ENCODE assay signal across 10 cellular contexts in genomic region chr20:41411458-41411857, GRCh38. TPM values are rescaled to one million over a fixed set of nuclear protein-coding genes. Genes with fewer than 3 reads are reported as not detected.
DNase-seq lines count a peak whose midpoint lies in the region; ATAC-seq, FAIRE-seq and TF ChIP-seq lines count a peak whose summit lies in the region.
"Had no signal": no experiment of that assay in that cellular context is flagged by ENCODE, and none has a peak within 500 bp of the region (broad histone marks: within the 10 kb centered on the region; RNA-seq: fewer than 3 reads in every experiment).

No MANE protein-coding gene starts in this region.

- no peak overlapping the region for H3K4me3 Mint-ChIP-seq in HFFc6

- TF ChIP-seq POLR2A in A549 (IDR thresholded peaks at IDR 0.05; ENCODE audit: low read length), result no peak
- TF ChIP-seq POLR2A in upper lobe of left lung (IDR thresholded peaks at IDR 0.05), result no peak

- peak; percentile 25 to 42; a peak in 4 of 5 replicates for TF ChIP-seq RAD21 in A549 (conservative IDR thresholded peaks at IDR 0.05 in 1 of 2, IDR thresholded peaks at IDR 0.05 in 1 of 2)

- H3K36me3 ChIP-seq in upper lobe of left lung, result peaks cover 29 to 100% (median 86%) of the 10 kb centered on the region in 4 donors

- peak overlapping the region; percentile 68 for H3K27ac Mint-ChIP-seq in HFFc6

- H3K9me3 ChIP-seq in A549 (no peaks in the 10 kb centered on the region), upper lobe of left lung (no peaks in the 10 kb centered on the region)

- H3K27ac ChIP-seq in A549 (no peak overlapping the region), upper lobe of left lung (no peak overlapping the region)

- H3K4me1 ChIP-seq in A549, result no peaks in the 10 kb centered on the region
- H3K4me1 ChIP-seq in upper lobe of left lung, result peaks cover 0 to 8% (median 6%) of the 10 kb centered on the region in 4 donors

- TF ChIP-seq CTCF in A549 (IDR thresholded peaks at IDR 0.05) (peak; percentile 56), HFFc6 (IDR thresholded peaks at IDR 0.05) (peak; percentile 79), upper lobe of left lung (IDR thresholded peaks at IDR 0.05) (peak in 3 of 6 experiments; percentile 25 to 28 (median 27))

- DNase-seq in A549 (ENCODE audit: low read depth in 1 of 2, low spot score in 1 of 2), result peak in 1 of 2 experiments; percentile 17
- peak; percentile 70 for DNase-seq in HFFc6
- peak; percentile 25 for DNase-seq in amniotic epithelial cell (ENCODE audit: low read depth)
- peak; percentile 37 for DNase-seq in iris pigment epithelial cell (ENCODE audit: low read depth)
- DNase-seq in upper lobe of left lung, result no peak
- no peak for DNase-seq in 8988T
- no peak for DNase-seq in NCI-H345 treated with DMSO at 0.1 percent for 48 hours (lab: John Stamatoyannopoulos, UW; ENCODE audit: unreplicated experiment)
- no peak for DNase-seq in effector CD8-positive, alpha-beta T cell (lab: John Stamatoyannopoulos, UW)
- DNase-seq: NCI-H146; stimulated activated CD4-positive, alpha-beta T cell treated with anti-CD3 and anti-CD28 coated beads, Interleukin-2, amount 100 ng/mL, for 24 hours had no signal

- no peaks in the 10 kb centered on the region for H3K27me3 ChIP-seq in upper lobe of left lung

- CTCF ChIA-PET in A549 (lab: Yijun Ruan, JAX), result interaction anchor here (0.6 to 2.5 kb wide), 20 partner anchors 9 to 443 kb away, joined by 3 to 11 read pairs (median 4); partner anchors contain the start of gene LPIN3

- peaks cover 4% of the 10 kb centered on the region; the same call in 1 of the 2 replicates for H3K27me3 Mint-ChIP-seq in HFFc6 (ENCODE audit: insufficient read depth)

- no peaks in the 10 kb centered on the region for H3K9me3 Mint-ChIP-seq in HFFc6

- H3K4me2 ChIP-seq in A549, result no peak overlapping the region

- POLR2A ChIA-PET in A549 (lab: Yijun Ruan, JAX), result no interaction called here

- H3K4me3 ChIP-seq in A549, result no peak overlapping the region
- H3K4me3 ChIP-seq in upper lobe of left lung, result no peak overlapping the region

- ATAC-seq in A549 (0 out of 6 replicates have a peak, but pooled peaks of 1 of the 2 experiments have one; percentile 34), upper lobe of left lung (ENCODE audit: low FRiP score in 2 of 2) (no peak)

- TF ChIP-seq EP300 in A549 (IDR thresholded peaks at IDR 0.05) (no peak), upper lobe of left lung (IDR thresholded peaks at IDR 0.05) (no peak)

- H3K4me1 Mint-ChIP-seq in HFFc6 (ENCODE audit: low read depth), result peaks cover 26% of the 10 kb centered on the region

- peaks cover 24% of the 10 kb centered on the region for H3K36me3 Mint-ChIP-seq in HFFc6 (ENCODE audit: low read depth)

- no peak for FAIRE-seq in A549 (lab: Jason Lieb, UNC)

- WGBS in A549 (ENCODE audit: missing lambda C conversion rate), result 65% methylated on average over 2 of the region's 2 CpGs
- WGBS in upper lobe of left lung, 2 donors, result 36 to 44% methylated on average over 2 of the region's 2 CpGs

TF ChIP-seq in A549, 52 proteins besides CTCF, POLR2A, EP300 and RAD21:
- TF ChIP-seq SMC3 (IDR thresholded peaks at IDR 0.05) (0 out of 3 replicates have a peak, but pooled peaks have one; percentile 19), EHF (CRISPR knock-in tag; IDR thresholded peaks at IDR 0.05) (no peak)

RNA-seq across cellular contexts. Expression of gene EMILIN3, which starts 44.8 kb away (rescaled TPM):
- polyA plus RNA-seq in A549 (2011; rRNA removed), result 0.06 and 0.20 TPM in 2 replicates
- polyA plus RNA-seq in A549 (2012; cell fraction: cytosol; rRNA removed), result 0.40 and 0.67 TPM in 2 replicates
- polyA plus RNA-seq in A549 (2012; cell fraction: nucleus; rRNA removed), result 0.94 and 1.1 TPM in 2 replicates
- polyA plus RNA-seq in A549 (2017; fragmentation: RNase III; extraction: RNeasy Plus Mini Kit Qiagen cat#74134 plus additional on column Dnase treatment), result 0.58 to 0.66 TPM (median 0.62 TPM) in 3 replicates
- 0.21 and 0.34 TPM in 2 replicates for polyA minus RNA-seq in A549 (2011; rRNA and poly(A)+ RNA removed)
- total RNA-seq in HFFc6 (2021; fragmentation: NEBNext Ultra II Directional; extraction: Animal tissue kit (Norgen Biotek cat#: 25700)), result not detected
- total RNA-seq in upper lobe of left lung, result under 1 TPM in 4 of 6 donors, not detected in 2; 0.06 to 0.61 (median 0.16) TPM

Comparison
In these comparisons a context has a peak if more than half of its experiments do, and no peak if none do; other contexts are left out.
1. DNase-seq: peak in HFFc6 (single experiment), amniotic epithelial cell (single experiment) and iris pigment epithelial cell (single experiment); none in upper lobe of left lung (0 of 2), 8988T (single experiment), NCI-H345 treated with DMSO at 0.1 percent for 48 hours (single experiment) and effector CD8-positive, alpha-beta T cell (single experiment).